In genomic region chr17:79841369-79842135, GRCh38 we compare ENCODE assay signal across 1 cellular context.
TF ChIP-seq lines count a peak whose summit lies in the region.

No MANE protein-coding gene starts in this region.

TF ChIP-seq in GM23338, 12 proteins besides CTCF, POLR2A, EP300 and RAD21 (continued from another document):
- TF ChIP-seq ZNF462 (CRISPR knock-in tag; IDR thresholded peaks at IDR 0.05): no peak
- no peak for TF ChIP-seq CREB1 (CRISPR knock-in tag; IDR thresholded peaks at IDR 0.05; ENCODE audit: low read depth)
TF ChIP-seq in GM23338: peak in this region for 1.
